ENCODE assay signal across 8 cellular contexts in the genomic region with DNA sequence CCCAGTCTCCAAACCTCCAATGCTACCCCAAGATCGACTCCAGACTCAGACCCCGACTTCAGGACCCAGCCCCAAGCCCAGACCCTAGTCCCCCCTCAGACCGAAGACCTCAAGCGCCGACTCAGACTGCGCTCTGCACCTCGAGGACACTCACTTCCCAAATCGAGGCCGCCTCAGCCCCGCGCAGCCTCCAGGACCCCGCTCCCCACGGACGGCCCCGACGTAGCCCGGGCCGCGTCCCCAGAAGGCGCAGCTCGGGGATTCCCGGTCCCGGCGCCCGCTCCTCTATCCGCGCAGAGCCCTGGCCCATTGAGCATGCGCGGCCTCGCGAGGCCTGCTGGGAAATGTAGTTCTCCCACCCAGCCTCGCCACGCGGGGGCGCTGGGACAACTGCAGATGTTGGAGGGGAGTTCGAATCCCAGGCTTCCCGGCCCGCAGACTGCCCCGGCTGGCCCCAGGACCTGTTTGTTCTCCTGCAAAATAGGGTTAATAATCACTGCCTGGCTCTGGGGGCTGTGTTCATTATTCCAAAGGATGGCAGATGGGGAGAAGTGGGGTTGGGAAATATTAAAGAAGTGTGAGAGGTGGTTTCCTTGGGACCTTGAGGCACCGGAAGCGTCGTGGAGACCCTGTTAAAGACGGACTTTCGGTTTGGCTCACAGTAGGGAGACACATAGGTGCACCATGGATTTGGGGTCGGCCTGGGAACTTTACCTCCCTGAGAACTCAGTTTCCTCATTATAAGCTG. TPM values are rescaled to one million over a fixed set of nuclear protein-coding genes. Genes with fewer than 3 reads are reported as not detected.
DNase-seq lines count a peak whose midpoint lies in the region; ATAC-seq and TF ChIP-seq lines count a peak whose summit lies in the region.

A gene with protein sequence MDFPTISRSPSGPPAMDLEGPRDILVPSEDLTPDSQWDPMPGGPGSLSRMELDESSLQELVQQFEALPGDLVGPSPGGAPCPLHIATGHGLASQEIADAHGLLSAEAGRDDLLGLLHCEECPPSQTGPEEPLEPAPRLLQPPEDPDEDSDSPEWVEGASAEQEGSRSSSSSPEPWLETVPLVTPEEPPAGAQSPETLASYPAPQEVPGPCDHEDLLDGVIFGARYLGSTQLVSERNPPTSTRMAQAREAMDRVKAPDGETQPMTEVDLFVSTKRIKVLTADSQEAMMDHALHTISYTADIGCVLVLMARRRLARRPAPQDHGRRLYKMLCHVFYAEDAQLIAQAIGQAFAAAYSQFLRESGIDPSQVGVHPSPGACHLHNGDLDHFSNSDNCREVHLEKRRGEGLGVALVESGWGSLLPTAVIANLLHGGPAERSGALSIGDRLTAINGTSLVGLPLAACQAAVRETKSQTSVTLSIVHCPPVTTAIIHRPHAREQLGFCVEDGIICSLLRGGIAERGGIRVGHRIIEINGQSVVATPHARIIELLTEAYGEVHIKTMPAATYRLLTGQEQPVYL (minus strand): TSS at position 311 of the 748 bp plus-strand sequence. CDS start 1,428 bp downstream, outside the sequence.

- TF ChIP-seq POLR2A in GM18951 (IDR thresholded peaks at IDR 0.05; ENCODE audit: extremely low read depth, insufficient read depth, insufficient read length): peak; percentile 95

- peak within 1 kb of the TSS; percentile 94 to 100 for H3K27ac ChIP-seq in liver (ENCODE audit: low read depth in 1 of 2, low read length in 2 of 2)

- H3K9ac ChIP-seq in liver (ENCODE audit: low read depth in 1 of 2, low read length in 2 of 2): peak within 1 kb of the TSS; percentile 96 to 98

- peaks cover 0 to 12% (median 5%) of the 10 kb centered on the region in 4 donors for H3K36me3 ChIP-seq in liver (ENCODE audit: control insufficient read depth in 4 of 4, insufficient read depth in 3 of 4, low read depth in 1 of 4, low read length in 3 of 4)

- peaks cover 5 to 22% (median 14%) of the 10 kb centered on the region in 4 donors for H3K4me1 ChIP-seq in liver (ENCODE audit: control insufficient read depth in 4 of 4, insufficient read depth in 4 of 4, low read length in 3 of 4)

- 3% methylated on average over 45 of the region's 45 CpGs for WGBS in liver

- DNase-seq in AG08396 (ENCODE audit: low spot score) (peak; percentile 96), NCI-H69 (lab: John Stamatoyannopoulos, UW) (peak; percentile 97), dermis blood vessel endothelial cell (peak; percentile 93)
- peak; percentile 94 to 98 for DNase-seq in activated CD4-positive, alpha-beta T cell treated with anti-CD3 and anti-CD28 coated beads, Interleukin-2, amount 50 U/mL, for 24 hours (ENCODE audit: low read depth in 1 of 2, low spot score in 1 of 2)
- peak; percentile 97 for DNase-seq in stimulated activated CD4-positive, alpha-beta T cell treated with anti-CD3 and anti-CD28 coated beads, Interleukin-4, amount 100 ng/mL, for 1 hour

- no peaks in the 10 kb centered on the region for H3K27me3 ChIP-seq in liver (ENCODE audit: control insufficient read depth in 4 of 4, insufficient read depth in 4 of 4, low read length in 3 of 4)

- peak within 1 kb of the TSS; percentile 78 to 90 (median 83) for H3K4me3 ChIP-seq in liver (ENCODE audit: low read depth in 1 of 3, low read length in 3 of 3)

- peak; percentile 37 to 48 for TF ChIP-seq RAD21 in liver (IDR thresholded peaks at IDR 0.05)

- peak; percentile 42 for TF ChIP-seq CTCF in liver (IDR thresholded peaks at IDR 0.05; ENCODE audit: low read depth, low read length, missing input control)

- no peaks in the 10 kb centered on the region for H3K9me3 ChIP-seq in liver (ENCODE audit: control insufficient read depth in 4 of 4, low read length in 3 of 4)

- in situ Hi-C loops in GM18951 (cut with MboI; ENCODE audit: low sequenced_read_pairs, unreplicated experiment): no loop called here

- peak; percentile 55 for ATAC-seq in HG03521 (IDR thresholded peaks at IDR 0.05; ENCODE audit: unreplicated experiment)

TF ChIP-seq in liver, 16 proteins besides CTCF, POLR2A, EP300 and RAD21:
- no peak for TF ChIP-seq HNF4G (IDR thresholded peaks at IDR 0.05)
- TF ChIP-seq NR2F2 (IDR thresholded peaks at IDR 0.05): no peak
- no peak for TF ChIP-seq SP1 (IDR thresholded peaks at IDR 0.05)
- TF ChIP-seq EGR1 (IDR thresholded peaks at IDR 0.05; ENCODE audit: low read depth in 2 of 2): peak; percentile 58 to 65
- TF ChIP-seq RXRA (IDR thresholded peaks at IDR 0.05): no peak
- TF ChIP-seq, protein P1, sequence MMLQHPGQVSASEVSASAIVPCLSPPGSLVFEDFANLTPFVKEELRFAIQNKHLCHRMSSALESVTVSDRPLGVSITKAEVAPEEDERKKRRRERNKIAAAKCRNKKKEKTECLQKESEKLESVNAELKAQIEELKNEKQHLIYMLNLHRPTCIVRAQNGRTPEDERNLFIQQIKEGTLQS (IDR thresholded peaks at IDR 0.05): no peak
- no peak for TF ChIP-seq TAF1 (conservative IDR thresholded peaks at IDR 0.05)
- TF ChIP-seq, protein P2, sequence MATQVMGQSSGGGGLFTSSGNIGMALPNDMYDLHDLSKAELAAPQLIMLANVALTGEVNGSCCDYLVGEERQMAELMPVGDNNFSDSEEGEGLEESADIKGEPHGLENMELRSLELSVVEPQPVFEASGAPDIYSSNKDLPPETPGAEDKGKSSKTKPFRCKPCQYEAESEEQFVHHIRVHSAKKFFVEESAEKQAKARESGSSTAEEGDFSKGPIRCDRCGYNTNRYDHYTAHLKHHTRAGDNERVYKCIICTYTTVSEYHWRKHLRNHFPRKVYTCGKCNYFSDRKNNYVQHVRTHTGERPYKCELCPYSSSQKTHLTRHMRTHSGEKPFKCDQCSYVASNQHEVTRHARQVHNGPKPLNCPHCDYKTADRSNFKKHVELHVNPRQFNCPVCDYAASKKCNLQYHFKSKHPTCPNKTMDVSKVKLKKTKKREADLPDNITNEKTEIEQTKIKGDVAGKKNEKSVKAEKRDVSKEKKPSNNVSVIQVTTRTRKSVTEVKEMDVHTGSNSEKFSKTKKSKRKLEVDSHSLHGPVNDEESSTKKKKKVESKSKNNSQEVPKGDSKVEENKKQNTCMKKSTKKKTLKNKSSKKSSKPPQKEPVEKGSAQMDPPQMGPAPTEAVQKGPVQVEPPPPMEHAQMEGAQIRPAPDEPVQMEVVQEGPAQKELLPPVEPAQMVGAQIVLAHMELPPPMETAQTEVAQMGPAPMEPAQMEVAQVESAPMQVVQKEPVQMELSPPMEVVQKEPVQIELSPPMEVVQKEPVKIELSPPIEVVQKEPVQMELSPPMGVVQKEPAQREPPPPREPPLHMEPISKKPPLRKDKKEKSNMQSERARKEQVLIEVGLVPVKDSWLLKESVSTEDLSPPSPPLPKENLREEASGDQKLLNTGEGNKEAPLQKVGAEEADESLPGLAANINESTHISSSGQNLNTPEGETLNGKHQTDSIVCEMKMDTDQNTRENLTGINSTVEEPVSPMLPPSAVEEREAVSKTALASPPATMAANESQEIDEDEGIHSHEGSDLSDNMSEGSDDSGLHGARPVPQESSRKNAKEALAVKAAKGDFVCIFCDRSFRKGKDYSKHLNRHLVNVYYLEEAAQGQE (IDR thresholded peaks at IDR 0.05): peak; percentile 14
- no peak for TF ChIP-seq GABPA (IDR thresholded peaks at IDR 0.05 in 1 of 2, conservative IDR thresholded peaks at IDR 0.05 in 1 of 2)

RNA-seq across cellular contexts. Expression of the gene that starts here (rescaled TPM):
- total RNA-seq in dermis blood vessel endothelial cell (26.5 and 33.5 TPM in 2 replicates), liver (10 to 100 TPM; 11.9 to 24.3 TPM)
- 1 to 10 TPM; 6.4 to 9.6 TPM for polyA plus RNA-seq in liver

Comparison
In these comparisons a context has a peak if more than half of its experiments do, and no peak if none do; other contexts are left out.
1. Peak in every context shown above with its lines: DNase-seq, ATAC-seq, H3K4me3 ChIP-seq and H3K27ac ChIP-seq.